In genomic region chr13:43023244-43023931, GRCh38 we compare ENCODE assay signal across 8 cellular contexts. TPM values are rescaled to one million over a fixed set of nuclear protein-coding genes. Genes with fewer than 3 reads are reported as not detected.
DNase-seq lines count a peak whose midpoint lies in the region; ATAC-seq and TF ChIP-seq lines count a peak whose summit lies in the region.

Gene DNAJC15, plus strand, starts transcription at chr13:43023586. Its CDS starts 41 bp downstream, at chr13:43023627.

- H3K27me3 Mint-ChIP-seq in T-helper 1 cell treated with Interleukin-12 subunit alpha and Interleukin-12 subunit beta and Interleukin-4 antibody, amounts not matched to agents 30 μg/mL and 1 μg/mL, for 36 hours (ENCODE audit: low read depth) = no peaks in the 10 kb centered on the region

- ATAC-seq in GM19452 (IDR thresholded peaks at IDR 0.05; ENCODE audit: unreplicated experiment) (peak; percentile 82), HG03575 (IDR thresholded peaks at IDR 0.05; ENCODE audit: extremely low read depth, insufficient number of reproducible peaks, low FRiP score, unreplicated experiment) (peak; percentile 46)

- peak within 1 kb of the TSS; percentile 93 for H3K4me3 Mint-ChIP-seq in T-helper 1 cell treated with Interleukin-12 subunit alpha and Interleukin-12 subunit beta and Interleukin-4 antibody, amounts not matched to agents 30 μg/mL and 1 μg/mL, for 36 hours

- 5% methylated on average over 50 of the region's 50 CpGs for WGBS in urinary bladder

- H3K4me1 ChIP-seq in right atrium auricular region (peaks cover 0 to 34% of the 10 kb centered on the region in 2 donors), urinary bladder (ENCODE audit: insufficient read depth) (no peaks in the 10 kb centered on the region)

- no peaks in the 10 kb centered on the region for H3K9me3 Mint-ChIP-seq in T-helper 1 cell treated with Interleukin-12 subunit alpha and Interleukin-12 subunit beta and Interleukin-4 antibody, amounts not matched to agents 30 μg/mL and 1 μg/mL, for 36 hours

- no peaks in the 10 kb centered on the region for H3K9me3 ChIP-seq in right atrium auricular region

- no peak for TF ChIP-seq CTCF in right atrium auricular region (IDR thresholded peaks at IDR 0.05)

- H3K36me3 ChIP-seq in right atrium auricular region (no peaks in the 10 kb centered on the region), urinary bladder (ENCODE audit: insufficient read depth) (no peaks in the 10 kb centered on the region)

- peaks cover 8% of the 10 kb centered on the region for H3K36me3 Mint-ChIP-seq in T-helper 1 cell treated with Interleukin-12 subunit alpha and Interleukin-12 subunit beta and Interleukin-4 antibody, amounts not matched to agents 30 μg/mL and 1 μg/mL, for 36 hours (ENCODE audit: low read depth)

- DNase-seq in C1 segment of cervical spinal cord (lab: John Stamatoyannopoulos, UW) (peak; percentile 34 to 86 (median 71)), amygdala (lab: John Stamatoyannopoulos, UW) (peak in 55 of 56 donors; percentile 22 to 88 (median 69)), right atrium auricular region (ENCODE audit: low spot score) (peak; percentile 69), pulmonary artery endothelial cell (ENCODE audit: low read depth, low spot score) (peak; percentile 37)

- H3K4me3 ChIP-seq in right atrium auricular region = peak within 1 kb of the TSS; percentile 69 to 78
- H3K4me3 ChIP-seq in urinary bladder (ENCODE audit: low read depth, low read length) = peak within 1 kb of the TSS; percentile 47

- peak within 1 kb of the TSS; percentile 84 to 93 for H3K27ac ChIP-seq in right atrium auricular region
- H3K27ac ChIP-seq in urinary bladder (ENCODE audit: low read depth) = peak within 1 kb of the TSS; percentile 30

- H3K27me3 ChIP-seq in right atrium auricular region = no peaks in the 10 kb centered on the region

- H3K27ac Mint-ChIP-seq in T-helper 1 cell treated with Interleukin-12 subunit alpha and Interleukin-12 subunit beta and Interleukin-4 antibody, amounts not matched to agents 30 μg/mL and 1 μg/mL, for 36 hours = peak within 1 kb of the TSS; percentile 94

- peaks cover 16% of the 10 kb centered on the region for H3K4me1 Mint-ChIP-seq in T-helper 1 cell treated with Interleukin-12 subunit alpha and Interleukin-12 subunit beta and Interleukin-4 antibody, amounts not matched to agents 30 μg/mL and 1 μg/mL, for 36 hours (ENCODE audit: low read depth)

RNA-seq across cellular contexts. Expression of gene DNAJC15, which starts in this region (rescaled TPM):
- total RNA-seq in right atrium auricular region (10 to 100 TPM; 10.8 to 14.0 TPM), pulmonary artery endothelial cell (27.2 and 36.7 TPM in 2 replicates), urinary bladder (16.9 TPM)
- polyA plus RNA-seq in urinary bladder = 19.6 TPM

Comparison
In these comparisons a context has a peak if more than half of its experiments do, and no peak if none do; other contexts are left out.
1. Peak in every context shown above with its lines: DNase-seq, ATAC-seq, H3K4me3 ChIP-seq and H3K27ac ChIP-seq.